27 cellular contexts compared by ENCODE assay signal in genomic region chr4:122803788-122804208, GRCh38. TPM values are rescaled to one million over a fixed set of nuclear protein-coding genes. Genes with fewer than 3 reads are reported as not detected.
A peak's percentile ranks its signal among the peaks of the same experiment; 100 is the strongest.
DNase-seq lines count a peak whose midpoint lies in the region; ATAC-seq, FAIRE-seq and TF ChIP-seq lines count a peak whose summit lies in the region.
"Had no signal": no experiment of that assay in that cellular context is flagged by ENCODE, and none has a peak within 500 bp of the region (broad histone marks: within the 10 kb centered on the region; RNA-seq: fewer than 3 reads in every experiment).

No MANE protein-coding gene starts in this region.

- peak overlapping the region; percentile 62; the same call in 1 of the 2 replicates for H4K5ac ChIP-seq in IMR-90 (ENCODE audit: low read depth, low read length)

- H3K56ac ChIP-seq in IMR-90 (ENCODE audit: extremely low read depth, insufficient read depth, low read length) = no peak overlapping the region

- peaks cover 2% of the 10 kb centered on the region; the same call in 1 of the 2 replicates for H3K9me1 ChIP-seq in IMR-90 (ENCODE audit: insufficient read depth, low read length)

- ATAC-seq in IMR-90 (ENCODE audit: low read depth) (no peak), GM18861 (IDR thresholded peaks at IDR 0.05; ENCODE audit: unreplicated experiment) (no peak)
- ATAC-seq: activated CD8-positive, alpha-beta T cell treated with anti-CD3 and anti-CD28 coated beads for 36 hours; activated naive CD8-positive, alpha-beta T cell treated with anti-CD3 and anti-CD28 coated beads, Interleukin-2, amount 50 U/mL, for 24 hours; body of pancreas; effector memory CD8-positive, alpha-beta T cell; naive thymus-derived CD8-positive, alpha-beta T cell had no signal

- H3K9ac ChIP-seq in BLaER1 (no peak overlapping the region), IMR-90 (ENCODE audit: low read depth, low read length) (no peak overlapping the region)

- peak overlapping the region; percentile 4; the same call in 1 of the 2 replicates for H3K18ac ChIP-seq in IMR-90 (ENCODE audit: low read depth, low read length)

- in situ Hi-C loops in IMR-90 (cut with MboI; ENCODE audit: low sequenced_read_pairs) = no loop called here

- CTCF ChIA-PET in IMR-90 (lab: Yijun Ruan, JAX) = no interaction called here

- no CpG with 5 or more reads among the region's 4 CpGs for WGBS in IMR-90 (ENCODE audit: extremely low coverage in 2 of 2, insufficient read length in 1 of 2), 2 experiments

- no peaks in the 10 kb centered on the region for H3K9me3 ChIP-seq in BLaER1
- no peaks in the 10 kb centered on the region for H3K9me3 ChIP-seq in IMR-90 (ENCODE audit: control insufficient read depth, insufficient read depth, low read length)
- H3K9me3 ChIP-seq: body of pancreas, ovary, suprapubic skin, uterus had no signal

- no TSS peak for BruUV-seq in IMR-90 (replicated peaks; lab: Mats Ljungman, UMichigan)

- H2AK9ac ChIP-seq in IMR-90 (replicated peaks; ENCODE audit: low read depth, low read length, poor library complexity) = no peak overlapping the region

- H2AFZ ChIP-seq in IMR-90 (replicated peaks; ENCODE audit: low read length, poor library complexity) = peak overlapping the region; percentile 34

- H3K79me1 ChIP-seq in IMR-90 (ENCODE audit: low read depth in 1 of 2, low read length in 2 of 2) = no peaks in the 10 kb centered on the region

- H3K27me3 ChIP-seq in BLaER1 (no peaks in the 10 kb centered on the region), IMR-90 (ENCODE audit: control insufficient read depth, insufficient read depth, low read length) (no peaks in the 10 kb centered on the region)
- H3K27me3 ChIP-seq: body of pancreas, ovary, suprapubic skin, uterus had no signal

- peak overlapping the region; percentile 15; the same call in 2 of the 3 replicates for H2BK15ac ChIP-seq in IMR-90 (ENCODE audit: low read depth, low read length)

- H3K23ac ChIP-seq in IMR-90 (ENCODE audit: low read depth, low read length) = no peak overlapping the region

- H2BK20ac ChIP-seq in IMR-90 (ENCODE audit: low read depth, low read length) = peak overlapping the region; percentile 18; the same call in 1 of the 2 replicates

- DNase-seq in IMR-90 = no peak
- peak; percentile 72 to 85 for DNase-seq in cardiac fibroblast (ENCODE audit: low read depth in 2 of 2)
- DNase-seq in iPS-NIHi7 (ENCODE audit: extremely low spot score) = peak; percentile 13
- no peak for DNase-seq in cerebellar cortex (ENCODE audit: low spot score)
- no peak for DNase-seq in NOMO-1 treated with dmso at 0.1 percent for 144 hours (lab: John Stamatoyannopoulos, UW; ENCODE audit: unreplicated experiment)
- DNase-seq in GM12892 (ENCODE audit: insufficient read length) = no peak
- DNase-seq: ACHN; activated CD4-positive, CD25-positive, alpha-beta regulatory T cell treated with anti-CD3 and anti-CD28 coated beads, Interleukin-2, amount 50 U/mL, for 72 hours; activated CD8-positive, alpha-beta T cell treated with anti-CD3 and anti-CD28 coated beads for 36 hours; activated naive CD8-positive, alpha-beta T cell treated with anti-CD3 and anti-CD28 coated beads, Interleukin-2, amount 50 U/mL, for 24 hours; body of pancreas; DND-41; effector memory CD8-positive, alpha-beta T cell; GOT3; kidney glomerular epithelial cell; naive thymus-derived CD8-positive, alpha-beta T cell; NCI-H526; ovary; stimulated activated CD4-positive, alpha-beta T cell treated with anti-CD3 and anti-CD28 coated beads, Interleukin-4, amount 100 ng/mL, for 1 hour; stimulated activated naive B cell treated with anti-CD40 and anti-IgM and Interleukin-4, amounts not matched to agents 10 μg/mL and 1 μg/mL and 100 μg/mL, for 72 hours; T-helper 9 cell; uterus had no signal

- H4K91ac ChIP-seq in IMR-90 (ENCODE audit: insufficient read depth, low read depth, low read length) = peak overlapping the region; percentile 28; the same call in 1 of the 2 replicates

- TF ChIP-seq CTCF in IMR-90 (conservative IDR thresholded peaks at IDR 0.05; ENCODE audit: low read depth, low read length) (no peak), cardiac fibroblast (IDR thresholded peaks at IDR 0.05; ENCODE audit: low read depth, low read length) (no peak)

- H3K4me2 ChIP-seq in BLaER1 (peak overlapping the region; percentile 56), IMR-90 (ENCODE audit: low read depth, low read length) (no peak overlapping the region)

- H2BK120ac ChIP-seq in IMR-90 (ENCODE audit: low read depth, low read length) = peak overlapping the region; percentile 68

- H3K4me1 ChIP-seq in BLaER1 = peaks cover 6% of the 10 kb centered on the region
- H3K4me1 ChIP-seq in IMR-90 (ENCODE audit: control insufficient read depth, insufficient read depth, low read length) = peaks cover 2% of the 10 kb centered on the region; the same call in 1 of the 2 replicates
- H3K4me1 ChIP-seq: body of pancreas, suprapubic skin, uterus had no signal

- H2BK5ac ChIP-seq in IMR-90 (ENCODE audit: low read depth, low read length, poor library complexity, severe bottlenecking) = no peak overlapping the region

- no peak overlapping the region for H4K8ac ChIP-seq in IMR-90 (ENCODE audit: low read depth in 2 of 2, low read length in 2 of 2)

- H3K36me3 ChIP-seq in BLaER1 = no peaks in the 10 kb centered on the region
- H3K36me3 ChIP-seq in IMR-90 (ENCODE audit: control insufficient read depth, insufficient read depth, low read length) = no peaks in the 10 kb centered on the region
- H3K36me3 ChIP-seq: ovary, suprapubic skin, uterus had no signal

- dilution Hi-C loops in IMR-90 (cut with HindIII; ENCODE audit: low sequenced_read_pairs, unreplicated experiment) = no loop called here

- intact Hi-C loops in IMR-90 (cut with micrococcal nuclease) = no loop called here

- no peak for TF ChIP-seq RAD21 in IMR-90 (IDR thresholded peaks at IDR 0.05; ENCODE audit: low read length)

- H3K4ac ChIP-seq in IMR-90 (ENCODE audit: low read depth, low read length) = 0 out of 2 replicates have a peak overlapping the region, but pooled peaks have one; percentile 30

- H3K27ac ChIP-seq in BLaER1 (no peak overlapping the region), IMR-90 (ENCODE audit: insufficient read depth, low read length) (no peak overlapping the region)
- H3K27ac ChIP-seq: body of pancreas, ovary, RWPE1, suprapubic skin, uterus had no signal

- no peak for FAIRE-seq in GM12892 (lab: Jason Lieb, UNC)
- FAIRE-seq: HTR-8/SVneo had no signal

- H3K14ac ChIP-seq in IMR-90 (replicated peaks; ENCODE audit: low read depth, low read length) = peak overlapping the region; percentile 59; the same call in 1 of the 2 replicates

- no peak overlapping the region for H3K4me3 ChIP-seq in BLaER1
- no peak overlapping the region for H3K4me3 ChIP-seq in IMR-90 (ENCODE audit: insufficient read depth, low read depth, low read length)
- H3K4me3 ChIP-seq in cardiac fibroblast (replicated peaks in 1 of 2; ENCODE audit: low read depth in 2 of 2, low read length in 2 of 2) = no peak overlapping the region
- H3K4me3 ChIP-seq: body of pancreas, ovary, suprapubic skin, uterus had no signal

- peak overlapping the region; percentile 23 for H2AK5ac ChIP-seq in IMR-90 (ENCODE audit: low read depth, low read length)

- TF ChIP-seq POLR2A in IMR-90 (IDR thresholded peaks at IDR 0.05; ENCODE audit: low read depth, low read length) (no peak), GM12892 (IDR thresholded peaks at IDR 0.05; ENCODE audit: low read depth, low read length) (no peak)

- POLR2A ChIA-PET in IMR-90 (lab: Charles Lee; ENCODE audit: unreplicated experiment) = no interaction called here

- no peaks in the 10 kb centered on the region for H4K20me1 ChIP-seq in BLaER1
- H4K20me1 ChIP-seq in IMR-90 (ENCODE audit: insufficient read depth, low read length) = no peaks in the 10 kb centered on the region

TF ChIP-seq in IMR-90, 13 proteins besides CTCF, POLR2A, EP300 and RAD21:
- TF ChIP-seq RCOR1 (IDR thresholded peaks at IDR 0.05; ENCODE audit: insufficient replicate concordance, low read length) (no peak), RFX5 (IDR thresholded peaks at IDR 0.05; ENCODE audit: low read depth, low read length) (no peak), ELK1 (IDR thresholded peaks at IDR 0.05; ENCODE audit: borderline replicate concordance, low read depth, low read length) (no peak), SMC3 (IDR thresholded peaks at IDR 0.05; ENCODE audit: low read depth, low read length) (no peak), MAFK (IDR thresholded peaks at IDR 0.05; ENCODE audit: low read depth, low read length) (no peak), MAZ (IDR thresholded peaks at IDR 0.05; ENCODE audit: borderline replicate concordance, low read depth, low read length) (no peak)
- TF ChIP-seq, protein P1, sequence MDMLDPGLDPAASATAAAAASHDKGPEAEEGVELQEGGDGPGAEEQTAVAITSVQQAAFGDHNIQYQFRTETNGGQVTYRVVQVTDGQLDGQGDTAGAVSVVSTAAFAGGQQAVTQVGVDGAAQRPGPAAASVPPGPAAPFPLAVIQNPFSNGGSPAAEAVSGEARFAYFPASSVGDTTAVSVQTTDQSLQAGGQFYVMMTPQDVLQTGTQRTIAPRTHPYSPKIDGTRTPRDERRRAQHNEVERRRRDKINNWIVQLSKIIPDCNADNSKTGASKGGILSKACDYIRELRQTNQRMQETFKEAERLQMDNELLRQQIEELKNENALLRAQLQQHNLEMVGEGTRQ (IDR thresholded peaks at IDR 0.05; ENCODE audit: low read depth, low read length) = no peak
TF ChIP-seq in IMR-90: peak in this region for 0.

RNA-seq across cellular contexts. Expression of gene FGF2, which starts 22.8 kb away (rescaled TPM):
- total RNA-seq in IMR-90 (2012; rRNA removed) = 27.1 and 54.4 TPM in 2 replicates
- polyA plus RNA-seq in IMR-90 (2012; rRNA removed) = 12.9 and 14.9 TPM in 2 replicates
- polyA plus RNA-seq in IMR-90 (2012; cell fraction: cytosol; rRNA removed) = 1.9 and 5.8 TPM in 2 replicates
- polyA plus RNA-seq in IMR-90 (2012; cell fraction: nucleus; rRNA removed; ENCODE audit: low replicate concordance) = 6.7 and 13.7 TPM in 2 replicates
- polyA plus RNA-seq in GM12892 (2012; ENCODE audit: missing spikeins) = 1.1 TPM
- total RNA-seq: naive thymus-derived CD8-positive, alpha-beta T cell had no signal
- polyA plus RNA-seq: naive thymus-derived CD8-positive, alpha-beta T cell had no signal

Comparison
In these comparisons a context has a peak if more than half of its experiments do, and no peak if none do; other contexts are left out.
1. DNase-seq: peak in cardiac fibroblast (2 of 2) and iPS-NIHi7 (single experiment); none in IMR-90 (single experiment), cerebellar cortex (single experiment), NOMO-1 treated with dmso at 0.1 percent for 144 hours (single experiment) and GM12892 (single experiment).